ENCODE assay signal across 7 cellular contexts in the genomic region with DNA sequence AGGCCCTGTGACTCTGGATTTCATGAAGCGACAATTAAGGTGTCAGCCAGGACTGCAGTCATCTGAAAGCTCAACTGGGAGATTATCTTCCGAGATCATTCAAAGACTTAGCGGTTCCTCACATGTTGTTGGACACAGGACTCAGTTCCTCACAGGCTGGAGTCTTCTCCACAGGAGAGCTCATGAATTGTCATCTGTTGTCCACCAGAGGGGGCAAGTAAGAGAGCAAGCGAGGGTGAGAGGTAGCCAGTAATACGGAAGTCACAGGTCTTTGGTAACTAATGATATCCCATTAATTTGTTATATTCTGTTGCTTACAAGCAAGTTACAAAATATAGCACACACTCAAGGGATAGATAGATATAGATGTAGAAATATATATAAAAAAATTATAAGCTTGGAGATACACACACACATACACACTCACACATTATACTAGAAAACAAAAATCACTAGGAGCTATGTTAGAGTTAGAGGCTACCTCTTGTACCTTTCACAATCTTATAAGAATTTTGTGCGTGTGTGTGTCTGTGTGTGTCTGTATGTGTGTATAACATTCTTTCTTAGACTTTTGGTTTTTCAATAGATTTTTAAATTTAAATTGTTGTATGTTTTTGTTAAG.
DNase-seq lines count a peak whose midpoint lies in the region; ATAC-seq and TF ChIP-seq lines count a peak whose summit lies in the region.

No MANE protein-coding gene starts in this region.

- H3K36me3 ChIP-seq in RWPE2 (ENCODE audit: low read depth) = no peaks in the 10 kb centered on the region
- no peaks in the 10 kb centered on the region for H3K36me3 ChIP-seq in CD8-positive, alpha-beta memory T cell (ENCODE audit: insufficient read depth, low read length)

- no peaks in the 10 kb centered on the region for H3K27me3 Mint-ChIP-seq in CD8-positive, alpha-beta memory T cell

- no peaks in the 10 kb centered on the region for H3K4me1 Mint-ChIP-seq in CD8-positive, alpha-beta memory T cell

- H3K9me3 Mint-ChIP-seq in CD8-positive, alpha-beta memory T cell = peaks cover 0 to 20% (median 9%) of the 10 kb centered on the region in 5 donors

- TF ChIP-seq CTCF in GM12864 (IDR thresholded peaks at IDR 0.05; ENCODE audit: low read depth, low read length, missing control alignments) = peak; percentile 42
- peak; percentile 81 for TF ChIP-seq CTCF in RWPE2 (IDR thresholded peaks at IDR 0.05; ENCODE audit: poor library complexity, severe bottlenecking)

- H3K4me1 ChIP-seq in RWPE2 (ENCODE audit: insufficient read depth, poor library complexity, severe bottlenecking) = no peaks in the 10 kb centered on the region
- no peaks in the 10 kb centered on the region for H3K4me1 ChIP-seq in CD8-positive, alpha-beta memory T cell (ENCODE audit: insufficient read depth, low read length)

- POLR2A ChIA-PET in CD8-positive, alpha-beta memory T cell (lab: Charles Lee) = no interaction called here

- DNase-seq in GM12864 (ENCODE audit: low read depth) = no peak
- peak; percentile 17 for DNase-seq in HS-27A (ENCODE audit: low read depth)
- DNase-seq in RWPE2 (ENCODE audit: low spot score) = no peak
- DNase-seq in glomerular endothelial cell (ENCODE audit: extremely low read depth, low read depth, low spot score) = peak; percentile 16
- DNase-seq in CD8-positive, alpha-beta memory T cell = no peak
- no peak for DNase-seq in T-helper 9 cell

- H3K4me3 ChIP-seq in GM12864 (ENCODE audit: low read depth, low read length) = no peak overlapping the region
- H3K4me3 ChIP-seq in RWPE2 (ENCODE audit: severe bottlenecking) = no peak overlapping the region
- no peak overlapping the region for H3K4me3 ChIP-seq in CD8-positive, alpha-beta memory T cell (ENCODE audit: low read length)

- no peaks in the 10 kb centered on the region for H3K27me3 ChIP-seq in RWPE2 (ENCODE audit: insufficient read depth, poor library complexity, severe bottlenecking)
- no peaks in the 10 kb centered on the region for H3K27me3 ChIP-seq in CD8-positive, alpha-beta memory T cell (ENCODE audit: insufficient read depth, low read length, poor library complexity, severe bottlenecking)

- no peak overlapping the region for H3K4me3 Mint-ChIP-seq in CD8-positive, alpha-beta memory T cell

- ATAC-seq in GM21528 (IDR thresholded peaks at IDR 0.05; ENCODE audit: low FRiP score, unreplicated experiment) = peak; percentile 87
- peak; percentile 95 for ATAC-seq in RWPE2 (ENCODE audit: low read depth)

- H3K27ac Mint-ChIP-seq in CD8-positive, alpha-beta memory T cell = no peak overlapping the region

- CTCF ChIA-PET in CD8-positive, alpha-beta memory T cell (lab: Charles Lee) = no interaction called here

- no peak overlapping the region for H3K27ac ChIP-seq in RWPE2 (ENCODE audit: poor library complexity, severe bottlenecking)
- H3K27ac ChIP-seq in CD8-positive, alpha-beta memory T cell (ENCODE audit: low read depth, low read length) = no peak overlapping the region

- no peaks in the 10 kb centered on the region for H3K36me3 Mint-ChIP-seq in CD8-positive, alpha-beta memory T cell

- H3K9me3 ChIP-seq in RWPE2 (ENCODE audit: severe bottlenecking) = no peaks in the 10 kb centered on the region
- H3K9me3 ChIP-seq in CD8-positive, alpha-beta memory T cell (ENCODE audit: low read length) = no peaks in the 10 kb centered on the region

Comparison
In these comparisons a context has a peak if more than half of its experiments do, and no peak if none do; other contexts are left out.
1. DNase-seq: peak in HS-27A (single experiment) and glomerular endothelial cell (single experiment); none in GM12864 (single experiment), RWPE2 (single experiment), CD8-positive, alpha-beta memory T cell (0 of 5) and T-helper 9 cell (single experiment).